In genomic region chr7:135169141-135169935, GRCh38 we compare ENCODE assay signal across 8 cellular contexts. TPM values are rescaled to one million over a fixed set of nuclear protein-coding genes. Genes with fewer than 3 reads are reported as not detected.
DNase-seq lines count a peak whose midpoint lies in the region; ATAC-seq and TF ChIP-seq lines count a peak whose summit lies in the region.

No MANE protein-coding gene starts in this region.

- H3K4me1 ChIP-seq in A673 (ENCODE audit: insufficient read depth, low read length, poor library complexity, severe bottlenecking), result peaks cover 7% of the 10 kb centered on the region
- H3K4me1 ChIP-seq in OCI-LY1 (ENCODE audit: insufficient read depth, low read length, severe bottlenecking), result peaks cover 34% of the 10 kb centered on the region
- H3K4me1 ChIP-seq in hepatocyte (ENCODE audit: insufficient read depth), result peaks cover 28% of the 10 kb centered on the region
- peaks cover 51 to 75% (median 68%) of the 10 kb centered on the region in 6 donors for H3K4me1 ChIP-seq in spleen

- POLR2A ChIA-PET in A673 (lab: Charles Lee; ENCODE audit: low non-redundant PET), result no interaction called here

- H3K4me2 ChIP-seq in OCI-LY1 (ENCODE audit: low read length) (peak overlapping the region; percentile 91), hepatocyte (peak overlapping the region; percentile 87)

- ATAC-seq in GM18499 (IDR thresholded peaks at IDR 0.05; ENCODE audit: insufficient read depth, unreplicated experiment), result peak; percentile 36
- peak; percentile 48 for ATAC-seq in HG02885 (IDR thresholded peaks at IDR 0.05; ENCODE audit: poor library complexity, unreplicated experiment)

- no peaks in the 10 kb centered on the region for H3F3A ChIP-seq in OCI-LY1 (ENCODE audit: insufficient read depth, low read length)

- intact Hi-C loops in A673 (cut with micrococcal nuclease; ENCODE audit: unreplicated experiment) (no loop called here), spleen (cut with DNase I; ENCODE audit: low total_unique reads) (loop anchor here (10.0 kb wide), 1 partner anchor 185 kb away; the partner anchor contains the start of gene AGBL3)

- 78% methylated on average over 11 of the region's 11 CpGs for WGBS in hepatocyte (ENCODE audit: low lambda C conversion rate, missing lambda C conversion rate)
- 42 to 56% (median 44%) methylated on average over 11 of the region's 11 CpGs for WGBS in spleen, 5 donors

- H3K9me2 ChIP-seq in OCI-LY1 (ENCODE audit: low read depth, low read length), result no peaks in the 10 kb centered on the region
- no peaks in the 10 kb centered on the region for H3K9me2 ChIP-seq in hepatocyte (replicated peaks; ENCODE audit: insufficient read depth)

- peak; percentile 56 for TF ChIP-seq CTCF in A673 (conservative IDR thresholded peaks at IDR 0.05; ENCODE audit: low read depth, low read length)
- peak; percentile 97 for TF ChIP-seq CTCF in OCI-LY1 (IDR thresholded peaks at IDR 0.05; ENCODE audit: low read length)
- peak; percentile 23 for TF ChIP-seq CTCF in hepatocyte (IDR thresholded peaks at IDR 0.05; ENCODE audit: poor library complexity)
- TF ChIP-seq CTCF in spleen (IDR thresholded peaks at IDR 0.05 in 8 of 11, conservative IDR thresholded peaks at IDR 0.05 in 3 of 11), result peak in 9 of 11 experiments; percentile 37 to 69 (median 52)

- H3K79me2 ChIP-seq in OCI-LY1 (ENCODE audit: insufficient read depth, low read length), result no peaks in the 10 kb centered on the region
- peaks cover 19% of the 10 kb centered on the region for H3K79me2 ChIP-seq in hepatocyte

- TSS peak; percentile 60 for BruUV-seq in A673 (replicated peaks; lab: Mats Ljungman, UMichigan)

- H3K4me3 ChIP-seq in A673 (ENCODE audit: low read depth, low read length, poor library complexity, severe bottlenecking), result peak overlapping the region; percentile 92
- H3K4me3 ChIP-seq in OCI-LY1 (ENCODE audit: low read depth, low read length, poor library complexity, severe bottlenecking), result peak overlapping the region; percentile 91
- H3K4me3 ChIP-seq in hepatocyte, result peak overlapping the region; percentile 64
- H3K4me3 ChIP-seq in spleen, result peak overlapping the region; percentile 42 to 81 (median 66)

- H3K9ac ChIP-seq in OCI-LY1 (ENCODE audit: low read length), result peak overlapping the region; percentile 91

- no peak for TF ChIP-seq POLR2A in spleen (IDR thresholded peaks at IDR 0.05)

- peaks cover 30% of the 10 kb centered on the region for H3K36me3 ChIP-seq in A673 (ENCODE audit: insufficient read depth, low read length, poor library complexity, severe bottlenecking)
- peaks cover 46% of the 10 kb centered on the region for H3K36me3 ChIP-seq in OCI-LY1 (ENCODE audit: insufficient read depth, low read length)
- H3K36me3 ChIP-seq in hepatocyte (replicated peaks; ENCODE audit: insufficient read depth, low read depth), result no peaks in the 10 kb centered on the region
- peaks cover 0 to 47% (median 27%) of the 10 kb centered on the region in 6 donors for H3K36me3 ChIP-seq in spleen

- DNase-seq in A673 (ENCODE audit: low spot score) (peak; percentile 35), hepatocyte (ENCODE audit: low spot score) (peak; percentile 39), spleen (peak; percentile 88), NCI-H446 (lab: John Stamatoyannopoulos, UW) (no peak)
- peak; percentile 68 for DNase-seq in activated naive CD4-positive, alpha-beta T cell treated with Interleukin-2 at 50 U/mL for 16 hours

- H3K9me3 ChIP-seq in A673 (ENCODE audit: low read depth, low read length, poor library complexity, severe bottlenecking) (no peaks in the 10 kb centered on the region), OCI-LY1 (ENCODE audit: low read length) (no peaks in the 10 kb centered on the region), hepatocyte (ENCODE audit: low read depth) (no peaks in the 10 kb centered on the region), spleen (no peaks in the 10 kb centered on the region)

- CTCF ChIA-PET in A673 (lab: Charles Lee), result interaction anchor here (1.5 kb wide), 1 partner anchor 9 kb away, joined by 4 read pairs; no protein-coding TSS in a partner anchor

- H2AFZ ChIP-seq in OCI-LY1 (ENCODE audit: low read length) (no peak overlapping the region), hepatocyte (peak overlapping the region; percentile 52)

- no peaks in the 10 kb centered on the region for H4K20me1 ChIP-seq in OCI-LY1 (ENCODE audit: insufficient read depth, low read length)
- no peaks in the 10 kb centered on the region for H4K20me1 ChIP-seq in hepatocyte (ENCODE audit: insufficient read depth, poor library complexity, severe bottlenecking)

- H3K27ac ChIP-seq in A673 (ENCODE audit: low read depth, low read length, poor library complexity, severe bottlenecking) (peak overlapping the region; percentile 95), OCI-LY1 (ENCODE audit: low read depth, low read length, poor library complexity, severe bottlenecking) (peak overlapping the region; percentile 92), hepatocyte (peak overlapping the region; percentile 95), spleen (peak overlapping the region; percentile 85 to 100 (median 98))

- H3K27me3 ChIP-seq in A673 (replicated peaks; ENCODE audit: insufficient read depth, low read depth, low read length, poor library complexity) (no peaks in the 10 kb centered on the region), OCI-LY1 (ENCODE audit: insufficient read depth, low read length) (no peaks in the 10 kb centered on the region), hepatocyte (no peaks in the 10 kb centered on the region), spleen (replicated peaks in 1 of 7) (no peaks in the 10 kb centered on the region)

RNA-seq across cellular contexts. Expression of gene CYREN, which starts 1.2 kb away (rescaled TPM):
- total RNA-seq in A673 (2021) (39.6 and 46.8 TPM in 2 replicates), hepatocyte (41.6 and 43.2 TPM in 2 replicates), spleen (10 to 100 TPM; 37.8 to 55.0 (median 48.2) TPM)
- polyA plus RNA-seq in hepatocyte (45.2 and 53.5 TPM in 2 replicates), spleen (10 to 100 TPM; 21.2 to 36.8 (median 23.5) TPM)

RNA-seq across cellular contexts. Expression of gene TMEM140, which starts 21.5 kb away (rescaled TPM):
- not detected in 2 replicates for total RNA-seq in A673 (2021)
- total RNA-seq in hepatocyte, result 19.4 and 20.8 TPM in 2 replicates
- polyA plus RNA-seq in hepatocyte, result 12.9 and 23.1 TPM in 2 replicates
- total RNA-seq in spleen, result 10 to 100 TPM; 40.3 to 76.1 (median 45.4) TPM
- 10 to 100 TPM in 2 of 3 donors, 1 to 10 TPM in 1; 7.0 to 16.6 (median 16.3) TPM for polyA plus RNA-seq in spleen

RNA-seq across cellular contexts. Expression of gene WDR91, which starts 42.0 kb away (rescaled TPM):
- 7.0 and 9.8 TPM in 2 replicates for total RNA-seq in A673 (2021)
- 7.3 and 8.0 TPM in 2 replicates for total RNA-seq in hepatocyte
- polyA plus RNA-seq in hepatocyte, result 8.2 and 8.5 TPM in 2 replicates
- total RNA-seq in spleen, result 10 to 100 TPM; 15.1 to 31.3 (median 23.8) TPM
- polyA plus RNA-seq in spleen, result 10 to 100 TPM in 2 of 3 donors, 1 to 10 TPM in 1; 6.9 to 12.2 (median 11.4) TPM

Comparison
In these comparisons a context has a peak if more than half of its experiments do, and no peak if none do; other contexts are left out.
1. DNase-seq: peak in A673 (single experiment), activated naive CD4-positive, alpha-beta T cell treated with Interleukin-2 at 50 U/mL for 16 hours (single experiment), hepatocyte (single experiment) and spleen (single experiment); none in NCI-H446 (0 of 2).
2. CTCF ChIP-seq: peak in every context shown above with its lines; median percentile 97 in OCI-LY1; 56 in A673; 52 in spleen; 23 in hepatocyte.
3. RNA of gene TMEM140, which starts 21.5 kb away (total RNA-seq): 40.3 to 76.1 TPM in spleen and 19.4 to 20.8 TPM in hepatocyte; not detected in A673; every median in the first group is over 10 times any median in the second.
4. Peak in every context shown above with its lines, with median percentiles within 50 percentile points of each other: H3K27ac ChIP-seq and H3K4me3 ChIP-seq.